In the genomic region with DNA sequence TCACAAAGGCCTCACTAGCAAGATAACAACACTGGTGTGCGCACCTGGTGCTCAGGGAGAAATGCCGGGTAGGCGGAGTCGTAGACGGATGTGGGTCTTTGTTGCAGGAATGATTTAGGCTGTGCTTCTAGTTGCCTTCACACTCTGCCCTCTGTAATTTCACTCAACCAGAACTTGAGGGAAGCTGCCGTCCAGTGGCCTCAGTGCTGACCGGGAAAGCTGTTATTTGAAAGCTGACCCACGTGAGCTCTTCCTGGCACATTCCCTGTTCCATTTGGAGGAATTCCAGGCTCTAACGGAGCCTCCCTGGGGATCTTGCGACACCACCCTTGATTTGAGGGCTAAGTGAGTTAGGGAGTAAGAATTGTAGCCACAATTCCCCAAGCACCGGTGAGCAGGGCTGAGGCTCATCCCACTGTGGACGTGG, we compare ENCODE assay signal across 12 cellular contexts.
DNase-seq lines count a peak whose midpoint lies in the region; FAIRE-seq and TF ChIP-seq lines count a peak whose summit lies in the region.
"Had no signal": no experiment of that assay in that cellular context is flagged by ENCODE, and none has a peak within 500 bp of the region (broad histone marks: within the 10 kb centered on the region; RNA-seq: fewer than 3 reads in every experiment).

No MANE protein-coding gene starts in this region.

- FAIRE-seq in GM19239 (lab: Jason Lieb, UNC), result no peak
- FAIRE-seq: keratinocyte had no signal

- no peak for TF ChIP-seq CTCF in cardiac fibroblast (IDR thresholded peaks at IDR 0.05; ENCODE audit: low read depth, low read length)

- H3K4me3 ChIP-seq in cardiac fibroblast (replicated peaks in 1 of 2; ENCODE audit: low read depth in 2 of 2, low read length in 2 of 2), result no peak overlapping the region

- DNase-seq in COR-L47 (lab: John Stamatoyannopoulos, UW) (peak; percentile 69), NCI-H146 treated with DMSO at 0.1 percent for 48 hours (lab: John Stamatoyannopoulos, UW; ENCODE audit: unreplicated experiment) (peak; percentile 33), cardiac fibroblast (ENCODE audit: low read depth in 2 of 2) (peak; percentile 87 to 91), midbrain (lab: John Stamatoyannopoulos, UW) (peak; percentile 50), DMS53 (lab: John Stamatoyannopoulos, UW) (no peak), GM19239 (ENCODE audit: insufficient read length, low spot score) (no peak)
- DNase-seq in stimulated activated CD4-positive, alpha-beta T cell treated with anti-CD3 and anti-CD28 coated beads, Interleukin-15, amount 100 ng/mL, for 24 hours, result no peak
- DNase-seq in activated naive CD4-positive, alpha-beta T cell (lab: John Stamatoyannopoulos, UW), result no peak
- DNase-seq: activated CD4-positive, alpha-beta T cell treated with anti-CD3 and anti-CD28 coated beads, Interleukin-2, amount 50 U/mL, for 48 hours; cerebellar nuclear complex; GF-D8 had no signal

Comparison
In these comparisons a context has a peak if more than half of its experiments do, and no peak if none do; other contexts are left out.
1. DNase-seq: peak in COR-L47 (single experiment), NCI-H146 treated with DMSO at 0.1 percent for 48 hours (single experiment), cardiac fibroblast (2 of 2) and midbrain (single experiment); none in stimulated activated CD4-positive, alpha-beta T cell treated with anti-CD3 and anti-CD28 coated beads, Interleukin-15, amount 100 ng/mL, for 24 hours (single experiment), DMS53 (single experiment), GM19239 (single experiment) and activated naive CD4-positive, alpha-beta T cell (0 of 4).